In genomic region chr1:86202552-86203340, GRCh38 we compare ENCODE assay signal across 21 cellular contexts. TPM values are rescaled to one million over a fixed set of nuclear protein-coding genes. Genes with fewer than 3 reads are reported as not detected.
"Had no signal": no experiment of that assay in that cellular context is flagged by ENCODE, and none has a peak within 500 bp of the region (broad histone marks: within the 10 kb centered on the region; RNA-seq: fewer than 3 reads in every experiment).

No MANE protein-coding gene starts in this region.

- H3K27ac ChIP-seq: colonic mucosa, hepatocyte, left ventricle myocardium inferior, lower lobe of right lung, neutrophil, psoas muscle, sigmoid colon, skin epidermis, tibial artery had no signal

- H3K36me3 Mint-ChIP-seq: memory B cell had no signal

- H3K36me3 ChIP-seq: colonic mucosa, left ventricle myocardium inferior, lower lobe of right lung, neutrophil, sigmoid colon, tibial artery had no signal

- H3K9me3 ChIP-seq: colonic mucosa, lower lobe of right lung, neutrophil, psoas muscle, sigmoid colon, tibial artery had no signal

- H3K4me1 Mint-ChIP-seq: memory B cell, nephron had no signal

- H2AFZ ChIP-seq: hepatocyte had no signal

- H3K9me3 Mint-ChIP-seq: memory B cell, nephron had no signal

- H3K4me3 ChIP-seq: colonic mucosa, hepatocyte, left ventricle myocardium inferior, lower lobe of right lung, psoas muscle, sigmoid colon, skin epidermis, tibial artery had no signal

- H3K27me3 Mint-ChIP-seq: memory B cell had no signal

- H3K4me1 ChIP-seq: colonic mucosa, left ventricle myocardium inferior, lower lobe of right lung, psoas muscle, tibial artery had no signal

- H3K4me3 Mint-ChIP-seq: memory B cell, nephron had no signal

- ATAC-seq: left cardiac atrium, lower lobe of right lung, psoas muscle had no signal

- DNase-seq: colonic mucosa; dermis blood vessel endothelial cell; foreskin melanocyte; head of caudate nucleus; left cardiac atrium; left ventricle myocardium inferior; lower lobe of right lung; midbrain; retina; sigmoid colon; stimulated activated CD4-positive, alpha-beta T cell treated with anti-CD3 and anti-CD28 coated beads, Interleukin-2, amount 100 ng/mL, for 24 hours; stimulated activated CD4-positive, alpha-beta T cell treated with anti-CD3 and anti-CD28 coated beads, Interleukin-4, amount 100 ng/mL, for 4 hours; stimulated activated naive CD4-positive, alpha-beta T cell treated with Interleukin-2 at 50 U/mL for 16 hours; tibial artery had no signal

- H3K27me3 ChIP-seq: colonic mucosa, hepatocyte, neutrophil, sigmoid colon, tibial artery had no signal

- FAIRE-seq: kidney had no signal

- H3K79me2 ChIP-seq: hepatocyte had no signal

- H3K27ac Mint-ChIP-seq: memory B cell, nephron had no signal

- H3K4me2 ChIP-seq: hepatocyte had no signal

RNA-seq across cellular contexts. Expression of gene COL24A1, which starts 46.2 kb away (rescaled TPM):
- total RNA-seq: dermis blood vessel endothelial cell had no signal
